In the genomic region with DNA sequence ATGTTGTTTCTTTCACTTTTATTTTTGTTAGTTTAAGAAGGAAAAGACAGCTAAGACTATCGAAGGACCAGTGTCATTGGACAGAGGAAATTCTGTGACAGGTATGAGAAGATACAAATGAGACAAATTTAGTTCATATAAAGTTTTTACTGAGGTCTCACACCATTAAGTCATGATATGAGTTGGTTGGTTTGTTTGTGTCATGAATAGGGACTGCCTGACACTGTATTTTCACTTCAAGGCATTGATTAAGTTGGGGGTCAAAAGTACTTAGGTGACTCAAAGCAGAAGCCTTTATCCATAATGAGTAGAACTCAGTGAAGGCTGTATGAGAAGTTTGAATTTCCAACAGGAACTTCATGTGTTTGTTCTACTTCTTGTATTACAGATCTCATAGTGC, we compare ENCODE assay signal across 25 cellular contexts. TPM values are rescaled to one million over a fixed set of nuclear protein-coding genes. Genes with fewer than 3 reads are reported as not detected.
A peak's percentile ranks its signal among the peaks of the same experiment; 100 is the strongest.
DNase-seq lines count a peak whose midpoint lies in the region; ATAC-seq and TF ChIP-seq lines count a peak whose summit lies in the region.
"Had no signal": no experiment of that assay in that cellular context is flagged by ENCODE, and none has a peak within 500 bp of the region (broad histone marks: within the 10 kb centered on the region; RNA-seq: fewer than 3 reads in every experiment).

No MANE protein-coding gene starts in this region.

- H3K27me3 Mint-ChIP-seq in activated T-cell treated with anti-CD3 and anti-CD28 coated beads, Interleukin-2, amount 50 U/mL, for 72 hours (ENCODE audit: low read depth): no peaks in the 10 kb centered on the region
- H3K27me3 Mint-ChIP-seq: CD8-positive, alpha-beta memory T cell; T-cell had no signal

- no peak for TF ChIP-seq EP300 in tibial nerve (IDR thresholded peaks at IDR 0.05)

- TF ChIP-seq CTCF in tibial nerve (IDR thresholded peaks at IDR 0.05): no peak

- DNase-seq in activated T-cell treated with anti-CD3 and anti-CD28 coated beads, Interleukin-2, amount 50 U/mL, for 72 hours: no peak
- no peak for DNase-seq in activated T-cell treated with anti-CD3 and anti-CD28 coated beads, Interleukin-2, amount 50 U/mL, for 1 hour
- DNase-seq in stimulated activated effector memory CD8-positive, alpha-beta T cell treated with anti-CD3 and anti-CD28 coated beads, Interleukin-12 subunit alpha, Interleukin-12 subunit beta, amount 100 ng/mL, for 72 hours (ENCODE audit: low spot score in 2 of 2): no peak
- no peak for DNase-seq in tibial nerve (ENCODE audit: low spot score in 2 of 2)
- DNase-seq: Calu3; CD8-positive, alpha-beta memory T cell; DMS153; Karpas-422; MV-4-11; NCI-H1105 treated with DMSO at 0.1 percent for 48 hours; NCI-H2029 treated with DMSO at 0.1 percent for 48 hours; NCI-H2171; NCI-H345; NCI-H524; NCI-H774; NK-92 treated with Interleukin-12 subunit alpha and Interleukin-12 subunit beta, amount 100 ng/mL, for 24 hours; Peyer's patch; T-cell had no signal

- ATAC-seq in activated T-cell treated with anti-CD3 and anti-CD28 coated beads, Interleukin-2, amount 50 U/mL, for 72 hours (replicated peaks in 1 of 2): peak; percentile 62 to 81
- ATAC-seq in GM18861 (IDR thresholded peaks at IDR 0.05; ENCODE audit: unreplicated experiment) (peak; percentile 66), HG02870 (IDR thresholded peaks at IDR 0.05; ENCODE audit: unreplicated experiment) (peak; percentile 65), GM21576 (IDR thresholded peaks at IDR 0.05; ENCODE audit: unreplicated experiment) (no peak)
- ATAC-seq in stimulated activated effector memory CD8-positive, alpha-beta T cell treated with anti-CD3 and anti-CD28 coated beads, Interleukin-12 subunit alpha, Interleukin-12 subunit beta, amount 100 ng/mL, for 72 hours: peak; percentile 88
- ATAC-seq: GM23338, SK-N-SH treated with all-trans-retinoic acid at 6 μM for 48 hours, T-cell had no signal

- no peaks in the 10 kb centered on the region for H3K27me3 ChIP-seq in tibial nerve
- H3K27me3 ChIP-seq: Peyer's patch had no signal

- H3K27ac ChIP-seq in tibial nerve: no peak overlapping the region
- H3K27ac ChIP-seq: C4-2B, Peyer's patch had no signal

- H3K9me3 ChIP-seq in tibial nerve: no peaks in the 10 kb centered on the region
- H3K9me3 ChIP-seq: HAP-1, Peyer's patch had no signal

- no peak overlapping the region for H3K4me3 Mint-ChIP-seq in activated T-cell treated with anti-CD3 and anti-CD28 coated beads, Interleukin-2, amount 50 U/mL, for 72 hours
- no peak overlapping the region for H3K4me3 Mint-ChIP-seq in stimulated activated effector memory CD8-positive, alpha-beta T cell treated with anti-CD3 and anti-CD28 coated beads, Interleukin-12 subunit alpha, Interleukin-12 subunit beta, amount 100 ng/mL, for 72 hours
- H3K4me3 Mint-ChIP-seq: CD8-positive, alpha-beta memory T cell; GM23338; T-cell had no signal

- no peak overlapping the region for H3K27ac Mint-ChIP-seq in activated T-cell treated with anti-CD3 and anti-CD28 coated beads, Interleukin-2, amount 50 U/mL, for 72 hours
- no peak overlapping the region for H3K27ac Mint-ChIP-seq in stimulated activated effector memory CD8-positive, alpha-beta T cell treated with anti-CD3 and anti-CD28 coated beads, Interleukin-12 subunit alpha, Interleukin-12 subunit beta, amount 100 ng/mL, for 72 hours
- H3K27ac Mint-ChIP-seq: GM23338, T-cell had no signal

- no peaks in the 10 kb centered on the region for H3K36me3 ChIP-seq in tibial nerve
- H3K36me3 ChIP-seq: HAP-1, Peyer's patch had no signal

- H3K9me3 Mint-ChIP-seq in activated T-cell treated with anti-CD3 and anti-CD28 coated beads, Interleukin-2, amount 50 U/mL, for 72 hours: peaks cover 0 to 2% of the 10 kb centered on the region in 2 donors
- no peaks in the 10 kb centered on the region for H3K9me3 Mint-ChIP-seq in stimulated activated effector memory CD8-positive, alpha-beta T cell treated with anti-CD3 and anti-CD28 coated beads, Interleukin-12 subunit alpha, Interleukin-12 subunit beta, amount 100 ng/mL, for 72 hours
- H3K9me3 Mint-ChIP-seq: CD8-positive, alpha-beta memory T cell; GM23338 had no signal

- no peak for TF ChIP-seq POLR2A in tibial nerve (IDR thresholded peaks at IDR 0.05)

- 91 to 97% methylated on average over 1 of the region's 1 CpG for WGBS in tibial nerve, 2 donors

- no peaks in the 10 kb centered on the region for H3K4me1 ChIP-seq in tibial nerve
- H3K4me1 ChIP-seq: HAP-1, Peyer's patch had no signal

- H3K4me3 ChIP-seq in tibial nerve: no peak overlapping the region
- H3K4me3 ChIP-seq: GM23338, HAP-1, Peyer's patch had no signal

- H3K36me3 Mint-ChIP-seq in activated T-cell treated with anti-CD3 and anti-CD28 coated beads, Interleukin-2, amount 50 U/mL, for 72 hours (ENCODE audit: insufficient read depth in 2 of 2): peaks cover 1 to 2% of the 10 kb centered on the region in 2 donors
- H3K36me3 Mint-ChIP-seq in stimulated activated effector memory CD8-positive, alpha-beta T cell treated with anti-CD3 and anti-CD28 coated beads, Interleukin-12 subunit alpha, Interleukin-12 subunit beta, amount 100 ng/mL, for 72 hours: no peaks in the 10 kb centered on the region
- H3K36me3 Mint-ChIP-seq: T-cell had no signal

- H3K4me1 Mint-ChIP-seq in activated T-cell treated with anti-CD3 and anti-CD28 coated beads, Interleukin-2, amount 50 U/mL, for 72 hours (ENCODE audit: low read depth): peaks cover 7% of the 10 kb centered on the region
- H3K4me1 Mint-ChIP-seq in stimulated activated effector memory CD8-positive, alpha-beta T cell treated with anti-CD3 and anti-CD28 coated beads, Interleukin-12 subunit alpha, Interleukin-12 subunit beta, amount 100 ng/mL, for 72 hours: no peaks in the 10 kb centered on the region
- H3K4me1 Mint-ChIP-seq: CD8-positive, alpha-beta memory T cell; GM23338; T-cell had no signal

RNA-seq across cellular contexts. Expression of gene HIVEP2, which starts 21.3 kb away (rescaled TPM):
- total RNA-seq in activated T-cell treated with anti-CD3 and anti-CD28 coated beads, Interleukin-2, amount 50 U/mL, for 72 hours: 10 to 100 TPM; 25.8 to 30.8 TPM
- total RNA-seq in tibial nerve: 10 to 100 TPM; 15.9 to 24.0 (median 19.9) TPM
